15 cellular contexts compared by ENCODE assay signal in the genomic region with DNA sequence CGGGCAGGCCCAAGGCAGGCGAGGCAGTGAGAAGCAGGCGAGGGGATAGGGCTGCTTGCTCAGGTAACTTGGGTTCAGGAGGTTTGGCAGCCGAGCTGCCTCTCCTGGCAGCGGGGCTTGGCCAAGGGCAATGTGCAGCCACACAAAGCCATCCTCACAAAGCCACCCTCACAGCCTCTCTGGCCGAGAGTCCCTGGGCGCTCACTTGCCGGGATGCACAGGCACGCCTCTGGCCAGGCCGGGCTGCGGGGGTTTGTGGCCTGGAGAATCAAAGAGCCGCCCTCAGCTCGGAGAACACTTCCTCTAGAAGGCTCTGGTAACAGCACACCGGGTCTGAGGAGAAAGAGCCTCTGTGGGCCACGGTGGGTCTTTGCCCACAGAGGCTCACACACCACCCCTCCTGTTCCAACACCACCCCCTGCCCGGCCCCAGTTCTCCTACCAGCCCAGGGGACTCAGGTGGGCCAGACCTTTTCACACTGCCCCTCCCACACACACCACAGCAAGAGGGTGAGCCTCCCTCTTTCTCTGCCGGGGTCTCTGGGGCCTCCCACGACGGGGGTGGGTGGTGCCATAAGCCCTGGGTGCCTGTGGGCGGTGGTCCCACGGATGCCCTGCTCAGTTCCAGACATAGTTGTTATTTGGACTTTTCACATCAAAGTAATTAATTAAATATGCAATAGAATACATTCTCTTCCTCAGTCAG.
DNase-seq lines count a peak whose midpoint lies in the region; ATAC-seq and TF ChIP-seq lines count a peak whose summit lies in the region.
"Had no signal": no experiment of that assay in that cellular context is flagged by ENCODE, and none has a peak within 500 bp of the region (broad histone marks: within the 10 kb centered on the region; RNA-seq: fewer than 3 reads in every experiment).

No MANE protein-coding gene starts in this region.

- H3K4me3 Mint-ChIP-seq in stimulated activated naive CD8-positive, alpha-beta T cell treated with anti-CD3 and anti-CD28 coated beads, Interleukin-15, amount 100 ng/mL, for 72 hours: no peak overlapping the region
- peak overlapping the region; percentile 43 for H3K4me3 Mint-ChIP-seq in neural progenitor cell

- peaks cover 18% of the 10 kb centered on the region for H3K4me1 Mint-ChIP-seq in stimulated activated naive CD8-positive, alpha-beta T cell treated with anti-CD3 and anti-CD28 coated beads, Interleukin-15, amount 100 ng/mL, for 72 hours
- peaks cover 46% of the 10 kb centered on the region for H3K4me1 Mint-ChIP-seq in neural progenitor cell

- no peaks in the 10 kb centered on the region for H3K9me2 ChIP-seq in hepatocyte (replicated peaks; ENCODE audit: insufficient read depth)

- H3K27ac Mint-ChIP-seq in stimulated activated naive CD8-positive, alpha-beta T cell treated with anti-CD3 and anti-CD28 coated beads, Interleukin-15, amount 100 ng/mL, for 72 hours: no peak overlapping the region
- peak overlapping the region; percentile 76 for H3K27ac Mint-ChIP-seq in neural progenitor cell

- H3K27me3 Mint-ChIP-seq in stimulated activated naive CD8-positive, alpha-beta T cell treated with anti-CD3 and anti-CD28 coated beads, Interleukin-15, amount 100 ng/mL, for 72 hours: no peaks in the 10 kb centered on the region
- peaks cover 4% of the 10 kb centered on the region for H3K27me3 Mint-ChIP-seq in neural progenitor cell (ENCODE audit: insufficient read depth, low read depth)

- H3K36me3 ChIP-seq in hepatocyte (replicated peaks; ENCODE audit: insufficient read depth, low read depth) (no peaks in the 10 kb centered on the region), neural progenitor cell (no peaks in the 10 kb centered on the region)
- H3K36me3 ChIP-seq: lower lobe of right lung had no signal

- peaks cover 5% of the 10 kb centered on the region for H3F3A ChIP-seq in neural progenitor cell (ENCODE audit: low read depth)

- DNase-seq in stimulated activated naive CD8-positive, alpha-beta T cell treated with anti-CD3 and anti-CD28 coated beads, Interleukin-15, amount 100 ng/mL, for 72 hours: no peak
- DNase-seq in stimulated activated naive CD8-positive, alpha-beta T cell treated with anti-CD3 and anti-CD28 coated beads, Interleukin-15, Interleukin-2, amounts not matched to agents 100 U/mL and 50 U/mL, for 24 hours: no peak
- no peak for DNase-seq in hepatocyte (ENCODE audit: low spot score)
- no peak for DNase-seq in neural progenitor cell (ENCODE audit: low spot score)
- no peak for DNase-seq in NOMO-1 treated with DMSO at 0.1 percent for 48 hours (lab: John Stamatoyannopoulos, UW; ENCODE audit: unreplicated experiment)
- no peak for DNase-seq in SKM-1 (lab: John Stamatoyannopoulos, UW; ENCODE audit: unreplicated experiment)
- DNase-seq: activated effector memory CD4-positive, alpha-beta T cell treated with anti-CD3 and anti-CD28 coated beads, Interleukin-2, amount 50 U/mL, for 16 hours; effector memory CD4-positive, alpha-beta T cell; GF-D8; Karpas-422; lower lobe of right lung; NCI-H146; NCI-H446 treated with DMSO at 0.1 percent for 48 hours had no signal

- ATAC-seq in stimulated activated naive CD8-positive, alpha-beta T cell treated with anti-CD3 and anti-CD28 coated beads, Interleukin-15, amount 100 ng/mL, for 72 hours: peak; percentile 25
- ATAC-seq in stimulated activated naive CD8-positive, alpha-beta T cell treated with anti-CD3 and anti-CD28 coated beads, Interleukin-15, Interleukin-2, amounts not matched to agents 100 U/mL and 50 U/mL, for 24 hours: no peak
- ATAC-seq in HG03521 (IDR thresholded peaks at IDR 0.05; ENCODE audit: unreplicated experiment) (no peak), HG03095 (IDR thresholded peaks at IDR 0.05; ENCODE audit: unreplicated experiment) (no peak)
- ATAC-seq: lower lobe of right lung had no signal

- WGBS in hepatocyte (ENCODE audit: low lambda C conversion rate, missing lambda C conversion rate): 79% methylated on average over 20 of the region's 21 CpGs

- no peaks in the 10 kb centered on the region for H4K20me1 ChIP-seq in hepatocyte (ENCODE audit: insufficient read depth, poor library complexity, severe bottlenecking)
- H4K20me1 ChIP-seq in neural progenitor cell (ENCODE audit: low read depth): no peaks in the 10 kb centered on the region

- H3K9me3 ChIP-seq in hepatocyte (ENCODE audit: low read depth) (no peaks in the 10 kb centered on the region), neural progenitor cell (ENCODE audit: low read depth) (no peaks in the 10 kb centered on the region)
- H3K9me3 ChIP-seq: lower lobe of right lung had no signal

- H3K9me3 Mint-ChIP-seq in stimulated activated naive CD8-positive, alpha-beta T cell treated with anti-CD3 and anti-CD28 coated beads, Interleukin-15, amount 100 ng/mL, for 72 hours: no peaks in the 10 kb centered on the region
- H3K9me3 Mint-ChIP-seq in neural progenitor cell: no peaks in the 10 kb centered on the region

- H3K27me3 ChIP-seq in hepatocyte: no peaks in the 10 kb centered on the region
- H3K27me3 ChIP-seq in neural progenitor cell: no peaks in the 10 kb centered on the region

- H3K27ac ChIP-seq in hepatocyte: peak overlapping the region; percentile 97
- no peak overlapping the region for H3K27ac ChIP-seq in neural progenitor cell
- H3K27ac ChIP-seq: lower lobe of right lung had no signal

- H3K9ac ChIP-seq in neural progenitor cell: no peak overlapping the region

- H3K36me3 Mint-ChIP-seq in neural progenitor cell: no peaks in the 10 kb centered on the region

- no peaks in the 10 kb centered on the region for H3K79me2 ChIP-seq in hepatocyte
- H3K79me2 ChIP-seq in neural progenitor cell (ENCODE audit: low read depth): no peaks in the 10 kb centered on the region

- H3K4me2 ChIP-seq in hepatocyte (no peak overlapping the region), neural progenitor cell (no peak overlapping the region)

- no peak overlapping the region for H2AFZ ChIP-seq in hepatocyte
- no peak overlapping the region for H2AFZ ChIP-seq in neural progenitor cell (replicated peaks)

- TF ChIP-seq CTCF in hepatocyte (IDR thresholded peaks at IDR 0.05; ENCODE audit: poor library complexity) (no peak), neural progenitor cell (IDR thresholded peaks at IDR 0.05) (no peak)

- H3K4me3 ChIP-seq in hepatocyte: no peak overlapping the region
- H3K4me3 ChIP-seq in neural progenitor cell: no peak overlapping the region
- H3K4me3 ChIP-seq: lower lobe of right lung had no signal

- H3K4me1 ChIP-seq in hepatocyte (ENCODE audit: insufficient read depth) (peaks cover 66% of the 10 kb centered on the region), neural progenitor cell (peaks cover 20% of the 10 kb centered on the region)
